In genomic region chr17:64540118-64540776, GRCh38 we compare ENCODE assay signal across 17 cellular contexts. TPM values are rescaled to one million over a fixed set of nuclear protein-coding genes. Genes with fewer than 3 reads are reported as not detected.
DNase-seq lines count a peak whose midpoint lies in the region; ATAC-seq and TF ChIP-seq lines count a peak whose summit lies in the region.
"Had no signal": no experiment of that assay in that cellular context is flagged by ENCODE, and none has a peak within 500 bp of the region (broad histone marks: within the 10 kb centered on the region; RNA-seq: fewer than 3 reads in every experiment).

No MANE protein-coding gene starts in this region.

- H3K27me3 Mint-ChIP-seq in HFFc6 (ENCODE audit: insufficient read depth), result peaks cover 37% of the 10 kb centered on the region
- H3K27me3 Mint-ChIP-seq in activated CD8-positive, alpha-beta T cell treated with anti-CD3 and anti-CD28 coated beads for 36 hours, result no peaks in the 10 kb centered on the region
- H3K27me3 Mint-ChIP-seq in Caco-2 (ENCODE audit: insufficient read depth, unreplicated experiment), result no peaks in the 10 kb centered on the region
- H3K27me3 Mint-ChIP-seq: CD4-positive, CD25-positive, alpha-beta regulatory T cell had no signal

- H3K27ac Mint-ChIP-seq in HFFc6 (peak overlapping the region; percentile 71; the same call in 1 of the 2 replicates), Caco-2 (ENCODE audit: unreplicated experiment) (no peak overlapping the region)
- H3K27ac Mint-ChIP-seq in activated CD8-positive, alpha-beta T cell treated with anti-CD3 and anti-CD28 coated beads for 36 hours, result peak overlapping the region; percentile 34

- H3K9me3 ChIP-seq in heart right ventricle, result no peaks in the 10 kb centered on the region
- no peaks in the 10 kb centered on the region for H3K9me3 ChIP-seq in Caco-2

- no peak overlapping the region for H3K4me3 Mint-ChIP-seq in HFFc6
- H3K4me3 Mint-ChIP-seq in activated CD8-positive, alpha-beta T cell treated with anti-CD3 and anti-CD28 coated beads for 36 hours, result no peak overlapping the region
- H3K4me3 Mint-ChIP-seq in Caco-2 (ENCODE audit: unreplicated experiment), result no peak overlapping the region
- H3K4me3 Mint-ChIP-seq: CD4-positive, CD25-positive, alpha-beta regulatory T cell had no signal

- DNase-seq in HFFc6, result no peak
- no peak for DNase-seq in activated CD8-positive, alpha-beta T cell treated with anti-CD3 and anti-CD28 coated beads for 36 hours
- no peak for DNase-seq in heart right ventricle
- no peak for DNase-seq in Caco-2
- DNase-seq: AML-193; CD4-positive, CD25-positive, alpha-beta regulatory T cell; DMS79; GOT3; Kasumi-1; NCI-H1417 treated with DMSO at 0.1 percent for 48 hours; NCI-H2029; NCI-H2171 treated with DMSO at 0.1 percent for 48 hours; NCI-H510A had no signal

- peaks cover 13% of the 10 kb centered on the region; the same call in 1 of the 2 replicates for H3K9me3 Mint-ChIP-seq in HFFc6
- no peaks in the 10 kb centered on the region for H3K9me3 Mint-ChIP-seq in activated CD8-positive, alpha-beta T cell treated with anti-CD3 and anti-CD28 coated beads for 36 hours
- no peaks in the 10 kb centered on the region for H3K9me3 Mint-ChIP-seq in Caco-2 (ENCODE audit: unreplicated experiment)
- H3K9me3 Mint-ChIP-seq: CD4-positive, CD25-positive, alpha-beta regulatory T cell had no signal

- H3K27me3 ChIP-seq in heart right ventricle (no peaks in the 10 kb centered on the region), Caco-2 (replicated peaks; ENCODE audit: control insufficient read depth, insufficient read depth, low read length) (no peaks in the 10 kb centered on the region)

- POLR2A ChIA-PET in activated CD8-positive, alpha-beta T cell treated with anti-CD3 and anti-CD28 coated beads for 36 hours (lab: Charles Lee), result interaction anchor here (0.9 to 1.2 kb wide), 2 partner anchors 10 to 55 kb away, joined by 3 to 5 read pairs; no protein-coding TSS in a partner anchor
- POLR2A ChIA-PET in Caco-2 (lab: Charles Lee), result interaction anchor here (0.5 kb wide), 1 partner anchor 51 kb away, joined by 3 read pairs; no protein-coding TSS in a partner anchor

- H3K4me1 ChIP-seq in heart right ventricle, result no peaks in the 10 kb centered on the region
- no peaks in the 10 kb centered on the region for H3K4me1 ChIP-seq in Caco-2

- H3K36me3 Mint-ChIP-seq in HFFc6 (ENCODE audit: low read depth), result peaks cover 58% of the 10 kb centered on the region
- H3K36me3 Mint-ChIP-seq in activated CD8-positive, alpha-beta T cell treated with anti-CD3 and anti-CD28 coated beads for 36 hours (ENCODE audit: low read depth), result peaks cover 31% of the 10 kb centered on the region
- H3K36me3 Mint-ChIP-seq in Caco-2 (ENCODE audit: insufficient read depth, unreplicated experiment), result peaks cover 56% of the 10 kb centered on the region

- H3K27ac ChIP-seq in C4-2B, result peak overlapping the region; percentile 38; the same call in 1 of the 2 replicates
- H3K27ac ChIP-seq in heart right ventricle, result no peak overlapping the region

- no peak for ATAC-seq in activated CD8-positive, alpha-beta T cell treated with anti-CD3 and anti-CD28 coated beads for 36 hours
- ATAC-seq in esophagus mucosa (peak; percentile 50), heart right ventricle (no peak), GM21723 (IDR thresholded peaks at IDR 0.05; ENCODE audit: unreplicated experiment) (no peak), HG03039 (IDR thresholded peaks at IDR 0.05; ENCODE audit: unreplicated experiment) (no peak)

- H3K36me3 ChIP-seq in heart right ventricle (peaks cover 0 to 99% (median 31%) of the 10 kb centered on the region in 9 donors), Caco-2 (ENCODE audit: control insufficient read depth, insufficient read depth, low read length) (peaks cover 3% of the 10 kb centered on the region)

- no TSS peak for BruUV-seq in Caco-2 (replicated peaks; lab: Mats Ljungman, UMichigan)

- H3K4me3 ChIP-seq in heart right ventricle (no peak overlapping the region), Caco-2 (ENCODE audit: low read depth, low read length) (no peak overlapping the region)

- TF ChIP-seq CTCF in C4-2B (conservative IDR thresholded peaks at IDR 0.05) (no peak), HFFc6 (IDR thresholded peaks at IDR 0.05) (no peak), heart right ventricle (IDR thresholded peaks at IDR 0.05) (no peak), Caco-2 (IDR thresholded peaks at IDR 0.05; ENCODE audit: insufficient read depth in 1 of 2, low read depth in 1 of 2, low read length in 1 of 2, severe bottlenecking in 1 of 2, unreplicated experiment in 1 of 2) (no peak)
- no peak for TF ChIP-seq CTCF in activated CD8-positive, alpha-beta T cell treated with anti-CD3 and anti-CD28 coated beads for 36 hours (IDR thresholded peaks at IDR 0.05)

- peaks cover 43% of the 10 kb centered on the region for H3K4me1 Mint-ChIP-seq in HFFc6 (ENCODE audit: low read depth)
- H3K4me1 Mint-ChIP-seq in activated CD8-positive, alpha-beta T cell treated with anti-CD3 and anti-CD28 coated beads for 36 hours (ENCODE audit: low read depth), result peaks cover 3% of the 10 kb centered on the region
- H3K4me1 Mint-ChIP-seq in Caco-2 (ENCODE audit: low read depth, unreplicated experiment), result peaks cover 5% of the 10 kb centered on the region

- CTCF ChIA-PET in activated CD8-positive, alpha-beta T cell treated with anti-CD3 and anti-CD28 coated beads for 36 hours (lab: Charles Lee), result interaction anchor here (1.4 kb wide), 1 partner anchor 109 kb away, joined by 6 read pairs; no protein-coding TSS in a partner anchor
- CTCF ChIA-PET in Caco-2 (lab: Charles Lee), result interaction anchor here (0.6 kb wide), 1 partner anchor 87 kb away, joined by 5 read pairs; no protein-coding TSS in a partner anchor

- WGBS in heart right ventricle, 2 donors, result 96% methylated on average over 5 of the region's 5 CpGs

- intact Hi-C loops in activated CD8-positive, alpha-beta T cell treated with anti-CD3 and anti-CD28 coated beads for 36 hours (cut with micrococcal nuclease), result no loop called here
- intact Hi-C loops in heart right ventricle (cut with DNase I), result no loop called here
- intact Hi-C loops in Caco-2 (cut with micrococcal nuclease; ENCODE audit: unreplicated experiment), result no loop called here

RNA-seq across cellular contexts. Expression of gene CEP95, which starts 33.5 kb away (rescaled TPM):
- 10 to 100 TPM in 5 of 6 experiments, 1 to 10 TPM in 1; 9.0 to 13.0 (median 11.5) TPM for total RNA-seq in HFFc6 (2021; fragmentation: NEBNext Ultra II Directional; extraction: Animal tissue kit (Norgen Biotek cat#: 25700))
- total RNA-seq in activated CD8-positive, alpha-beta T cell treated with anti-CD3 and anti-CD28 coated beads for 36 hours, result 10 to 100 TPM; 45.2 to 45.7 TPM
- 16.2 TPM for total RNA-seq in esophagus mucosa
- 10 to 100 TPM in 9 of 10 donors, 1 to 10 TPM in 1; 8.6 to 19.7 (median 14.6) TPM for total RNA-seq in heart right ventricle
- 10 to 100 TPM; 11.7 to 62.4 TPM for polyA plus RNA-seq in heart right ventricle
- total RNA-seq in Caco-2 (2022), result 63.6 and 69.4 TPM in 2 replicates

RNA-seq across cellular contexts. Expression of gene DDX5, which starts 34.2 kb away (rescaled TPM):
- 100 to 1,000 TPM; 537 to 635 (median 600) TPM for total RNA-seq in HFFc6 (2021; fragmentation: NEBNext Ultra II Directional; extraction: Animal tissue kit (Norgen Biotek cat#: 25700))
- 100 to 1,000 TPM; 632 to 668 TPM for total RNA-seq in activated CD8-positive, alpha-beta T cell treated with anti-CD3 and anti-CD28 coated beads for 36 hours
- total RNA-seq in esophagus mucosa (351 TPM), heart right ventricle (100 to 1,000 TPM; 301 to 474 (median 349) TPM), Caco-2 (2022) (648 and 667 TPM in 2 replicates)
- 100 to 1,000 TPM; 215 to 456 TPM for polyA plus RNA-seq in heart right ventricle

RNA-seq across cellular contexts. Expression of gene POLG2, which starts 43.4 kb away (rescaled TPM):
- total RNA-seq in HFFc6 (2021; fragmentation: NEBNext Ultra II Directional; extraction: Animal tissue kit (Norgen Biotek cat#: 25700)), result 10 to 100 TPM in 1 of 6 experiments, 1 to 10 TPM in 5; 6.5 to 11.8 (median 7.3) TPM
- total RNA-seq in activated CD8-positive, alpha-beta T cell treated with anti-CD3 and anti-CD28 coated beads for 36 hours, result 10 to 100 TPM; 37.3 to 41.1 TPM
- total RNA-seq in esophagus mucosa (4.7 TPM), heart right ventricle (10 to 100 TPM in 3 of 10 donors, 1 to 10 TPM in 7; 5.1 to 11.1 (median 6.5) TPM), Caco-2 (2022) (28.9 and 32.9 TPM in 2 replicates)
- 1 to 10 TPM; 4.8 to 7.2 TPM for polyA plus RNA-seq in heart right ventricle
